Comparison of ENCODE assay signal across 17 cellular contexts in genomic region chr12:130017571-130018449, GRCh38.
DNase-seq lines count a peak whose midpoint lies in the region; ATAC-seq and TF ChIP-seq lines count a peak whose summit lies in the region.
"Had no signal": no experiment of that assay in that cellular context is flagged by ENCODE, and none has a peak within 500 bp of the region (broad histone marks: within the 10 kb centered on the region; RNA-seq: fewer than 3 reads in every experiment).

No MANE protein-coding gene starts in this region.

- POLR2A ChIA-PET in HEK293T (lab: Yijun Ruan, JAX), result no interaction called here

- TF ChIP-seq CTCF in psoas muscle (IDR thresholded peaks at IDR 0.05), result no peak

- H3K4me1 ChIP-seq in psoas muscle, result no peaks in the 10 kb centered on the region
- H3K4me1 ChIP-seq: Caco-2 had no signal

- H3K9me3 ChIP-seq in psoas muscle, result no peaks in the 10 kb centered on the region
- H3K9me3 ChIP-seq: body of pancreas, Caco-2 had no signal

- H3K27ac ChIP-seq in psoas muscle, result no peak overlapping the region
- H3K27ac ChIP-seq: body of pancreas had no signal

- intact Hi-C loops in head of caudate nucleus (cut with DNase I), result no loop called here
- intact Hi-C loops in psoas muscle (cut with DNase I), result no loop called here

- CTCF ChIA-PET in HEK293T (lab: Yijun Ruan, JAX), result interaction anchor here (1.1 kb wide), 1 partner anchor 9 kb away, joined by 6 read pairs; no protein-coding TSS in a partner anchor

- no peaks in the 10 kb centered on the region for H3K36me3 ChIP-seq in H7 (replicated peaks; ENCODE audit: control insufficient read depth, insufficient read depth, low read length)
- no peaks in the 10 kb centered on the region for H3K36me3 ChIP-seq in psoas muscle (ENCODE audit: insufficient read depth in 1 of 2, low read depth in 1 of 2)

- WGBS in psoas muscle, 3 donors, result 20 to 29% (median 23%) methylated on average over 35 of the region's 35 CpGs

- ATAC-seq in psoas muscle, result no peak
- ATAC-seq: body of pancreas; GM12878; stimulated activated naive CD8-positive, alpha-beta T cell treated with anti-CD3 and anti-CD28 coated beads, Interleukin-15, Interleukin-2, amounts not matched to agents 100 U/mL and 50 U/mL, for 24 hours had no signal

- H3K27me3 ChIP-seq in H7 (ENCODE audit: control insufficient read depth, insufficient read depth, low read length), result peaks cover 3% of the 10 kb centered on the region
- peaks cover 0 to 12% (median 11%) of the 10 kb centered on the region in 3 donors for H3K27me3 ChIP-seq in psoas muscle (ENCODE audit: insufficient read depth in 3 of 3, low read length in 2 of 3)
- H3K27me3 ChIP-seq: body of pancreas had no signal

- DNase-seq in H7 (peak; percentile 58), RPMI7951 (ENCODE audit: low read depth) (peak; percentile 47), head of caudate nucleus (peak; percentile 56 to 91 (median 76)), psoas muscle (peak; percentile 44 to 65), GF-D8 (lab: John Stamatoyannopoulos, UW) (no peak), HEK293T (ENCODE audit: extremely low spot score) (no peak)
- DNase-seq in activated T-cell treated with anti-CD3 and anti-CD28 coated beads, Interleukin-2, amount 50 U/mL, for 48 hours, result no peak
- DNase-seq: activated B cell treated with CpG ODN at 0.5 μM for 24 hours; activated T-cell treated with anti-CD3 and anti-CD28 coated beads, Interleukin-2, amount 50 U/mL, for 24 hours; body of pancreas; Caco-2; erythroblast; KG1; NCI-H2171; Right ventricle myocardium superior; stimulated activated naive CD8-positive, alpha-beta T cell treated with anti-CD3 and anti-CD28 coated beads, Interleukin-15, Interleukin-2, amounts not matched to agents 100 U/mL and 50 U/mL, for 24 hours had no signal

- H3K4me3 ChIP-seq in H7 (ENCODE audit: insufficient read depth, low read depth, low read length) (no peak overlapping the region), psoas muscle (no peak overlapping the region)
- H3K4me3 ChIP-seq: body of pancreas, GM12878 had no signal

TF ChIP-seq in HEK293T, 16 proteins besides CTCF, POLR2A, EP300 and RAD21:
- TF ChIP-seq HDGF (IDR thresholded peaks at IDR 0.05; ENCODE audit: borderline replicate concordance) (no peak), TARDBP (IDR thresholded peaks at IDR 0.05) (no peak), FOXA1 (IDR thresholded peaks at IDR 0.05) (no peak), L3MBTL2 (conservative IDR thresholded peaks at IDR 0.05) (no peak), SUZ12 (IDR thresholded peaks at IDR 0.05) (no peak), ELF4 (IDR thresholded peaks at IDR 0.05) (no peak)

Comparison
In these comparisons a context has a peak if more than half of its experiments do, and no peak if none do; other contexts are left out.
1. DNase-seq: peak in H7 (single experiment), RPMI7951 (single experiment), head of caudate nucleus (42 of 42) and psoas muscle (2 of 2); none in activated T-cell treated with anti-CD3 and anti-CD28 coated beads, Interleukin-2, amount 50 U/mL, for 48 hours (0 of 2), GF-D8 (single experiment) and HEK293T (single experiment).